1 cellular context compared by ENCODE assay signal in the genomic region with DNA sequence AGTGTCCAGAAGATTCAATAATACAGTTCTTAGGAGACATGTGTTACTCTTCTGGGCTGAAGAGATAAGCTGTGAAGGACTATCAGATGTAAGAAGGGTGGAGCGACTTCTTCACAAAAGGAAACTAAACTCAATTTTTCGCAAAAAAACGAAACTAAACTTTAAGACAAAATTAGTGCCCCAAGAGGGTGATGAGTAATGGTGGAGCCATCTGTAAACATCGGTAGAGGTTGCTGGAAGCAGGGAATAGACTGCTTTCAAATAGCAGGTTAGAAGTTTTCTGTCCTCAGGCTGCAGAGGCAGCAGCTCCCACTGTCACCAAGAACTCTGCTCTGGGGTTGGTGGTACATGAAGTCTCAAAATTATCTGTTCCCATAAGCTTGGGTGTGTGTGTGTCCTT.
TF ChIP-seq lines count a peak whose summit lies in the region.

No MANE protein-coding gene starts in this region.

TF ChIP-seq in K562, 482 proteins besides CTCF, POLR2A, EP300 and RAD21 (continued from another document):
- no peak for TF ChIP-seq TCF15 (CRISPR knock-in tag; IDR thresholded peaks at IDR 0.05)
- TF ChIP-seq, protein P1, sequence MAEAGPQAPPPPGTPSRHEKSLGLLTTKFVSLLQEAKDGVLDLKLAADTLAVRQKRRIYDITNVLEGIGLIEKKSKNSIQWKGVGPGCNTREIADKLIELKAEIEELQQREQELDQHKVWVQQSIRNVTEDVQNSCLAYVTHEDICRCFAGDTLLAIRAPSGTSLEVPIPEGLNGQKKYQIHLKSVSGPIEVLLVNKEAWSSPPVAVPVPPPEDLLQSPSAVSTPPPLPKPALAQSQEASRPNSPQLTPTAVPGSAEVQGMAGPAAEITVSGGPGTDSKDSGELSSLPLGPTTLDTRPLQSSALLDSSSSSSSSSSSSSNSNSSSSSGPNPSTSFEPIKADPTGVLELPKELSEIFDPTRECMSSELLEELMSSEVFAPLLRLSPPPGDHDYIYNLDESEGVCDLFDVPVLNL (CRISPR knock-in tag; IDR thresholded peaks at IDR 0.05; ENCODE audit: low read depth): no peak
- peak; percentile 34; the same call in 1 of the 2 replicates for TF ChIP-seq TAL1 (IDR thresholded peaks at IDR 0.05)
- TF ChIP-seq NR4A1 (CRISPR knock-in tag; IDR thresholded peaks at IDR 0.05): no peak
- TF ChIP-seq NR4A1 (tag; IDR thresholded peaks at IDR 0.05): no peak
- no peak for TF ChIP-seq KLF13 (tag; IDR thresholded peaks at IDR 0.05; ENCODE audit: borderline replicate concordance, low read depth)
- peak; percentile 40; the same call in 1 of the 2 replicates for TF ChIP-seq ARID1B (IDR thresholded peaks at IDR 0.05)
- no peak for TF ChIP-seq ZNF282 (CRISPR knock-in tag; IDR thresholded peaks at IDR 0.05)
